Comparison of ENCODE assay signal across 8 cellular contexts in the genomic region with DNA sequence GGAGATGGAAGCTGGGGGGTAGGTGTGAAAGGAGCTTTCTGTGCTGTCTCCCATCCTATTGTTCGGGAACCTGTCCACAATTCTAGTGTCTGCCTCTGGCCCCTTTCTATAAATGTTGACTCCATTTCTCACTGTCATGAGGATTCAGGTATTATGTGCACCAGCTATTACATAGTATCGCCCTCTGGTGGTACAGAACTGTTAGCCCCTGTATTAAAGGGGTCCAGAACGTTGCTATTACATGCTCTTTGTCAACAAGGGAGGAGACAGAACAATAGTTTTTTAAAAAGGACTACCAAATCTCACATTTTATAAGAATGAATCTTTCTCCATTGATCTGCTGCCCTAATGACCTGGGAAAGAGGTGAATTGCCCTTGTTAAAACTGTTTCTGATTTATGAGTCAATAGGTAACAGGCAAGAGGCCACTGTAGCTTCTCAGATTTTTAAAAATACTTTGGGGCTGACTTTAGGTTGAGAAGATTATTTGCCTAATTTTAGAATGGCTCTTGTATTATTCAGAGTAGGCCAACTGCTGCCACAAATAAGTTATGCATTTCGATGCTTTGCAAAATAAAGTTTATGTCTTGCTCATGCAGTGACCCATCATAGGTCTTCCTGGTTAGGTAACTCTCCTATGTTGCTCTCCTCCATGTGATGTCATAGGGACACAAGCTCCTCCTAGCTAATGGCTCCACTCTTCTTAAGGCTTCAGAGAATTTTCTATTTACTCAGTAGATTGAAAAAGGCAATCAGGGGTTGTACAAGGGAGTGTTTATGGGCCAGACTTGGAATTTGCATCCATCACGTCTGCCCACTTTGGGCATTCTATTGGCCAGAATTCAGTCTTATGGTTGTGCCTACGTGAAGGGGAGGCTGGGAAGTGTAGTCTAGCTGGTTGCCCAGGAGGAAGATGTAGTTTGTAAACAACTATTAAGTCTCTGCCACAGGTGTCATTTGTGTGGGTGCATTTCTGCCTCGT. TPM values are rescaled to one million over a fixed set of nuclear protein-coding genes. Genes with fewer than 3 reads are reported as not detected.
DNase-seq lines count a peak whose midpoint lies in the region; ATAC-seq and TF ChIP-seq lines count a peak whose summit lies in the region.

No MANE protein-coding gene starts in this region.

- H3K4me3 ChIP-seq in body of pancreas (no peak overlapping the region), left lung (no peak overlapping the region), coronary artery (no peak overlapping the region)

- H3K4me1 ChIP-seq in body of pancreas (no peaks in the 10 kb centered on the region), left lung (peaks cover 0 to 42% of the 10 kb centered on the region in 2 donors)

- DNase-seq in DMS53 treated with DMSO at 0.1 percent for 48 hours (lab: John Stamatoyannopoulos, UW; ENCODE audit: unreplicated experiment) (peak; percentile 52), GM19238 (ENCODE audit: insufficient read length, low spot score) (peak; percentile 27), NCI-H82 (lab: John Stamatoyannopoulos, UW) (peak; percentile 81), body of pancreas (peak in 1 of 4 donors; percentile 43), left lung (no peak), coronary artery (ENCODE audit: low spot score) (no peak)

- no peak for TF ChIP-seq POLR2A in body of pancreas (IDR thresholded peaks at IDR 0.05)

- 41 to 54% methylated on average over 7 of the region's 7 CpGs for WGBS in body of pancreas, 2 donors

- H3K27me3 ChIP-seq in body of pancreas (no peaks in the 10 kb centered on the region), left lung (no peaks in the 10 kb centered on the region)

- intact Hi-C loops in body of pancreas (cut with DNase I) = no loop called here
- intact Hi-C loops in left lung (cut with DNase I) = no loop called here

- no peaks in the 10 kb centered on the region for H3K36me3 ChIP-seq in body of pancreas (replicated peaks in 1 of 2; ENCODE audit: insufficient read depth in 1 of 2, low read depth in 2 of 2)
- no peaks in the 10 kb centered on the region for H3K36me3 ChIP-seq in left lung

- H3K9me3 ChIP-seq in body of pancreas (no peaks in the 10 kb centered on the region), left lung (peaks cover 0 to 10% of the 10 kb centered on the region in 2 donors)

- peak; percentile 89 for ATAC-seq in HG03342 (IDR thresholded peaks at IDR 0.05; ENCODE audit: unreplicated experiment)
- peak; percentile 42 for ATAC-seq in body of pancreas
- peak; percentile 81 for ATAC-seq in left lung
- ATAC-seq in GM21825 (IDR thresholded peaks at IDR 0.05; ENCODE audit: unreplicated experiment) = no peak

- H3K27ac ChIP-seq in body of pancreas = no peak overlapping the region
- H3K27ac ChIP-seq in left lung = peak overlapping the region in 1 of 2 donors; percentile 82
- no peak overlapping the region for H3K27ac ChIP-seq in coronary artery

- TF ChIP-seq CTCF in body of pancreas (IDR thresholded peaks at IDR 0.05) (peak in 6 of 7 experiments; percentile 35 to 54 (median 50)), left lung (IDR thresholded peaks at IDR 0.05) (peak; percentile 51 to 62), coronary artery (IDR thresholded peaks at IDR 0.05) (no peak)

RNA-seq across cellular contexts. Expression of a gene that starts 20.8 kb away (rescaled TPM):
- total RNA-seq in body of pancreas = under 1 TPM in 1 of 2 donors, not detected in 1; under 0.01 TPM
- under 1 TPM in 1 of 2 donors, not detected in 1; 0.24 TPM for total RNA-seq in left lung

RNA-seq across cellular contexts. Expression of a gene that starts 25.8 kb away (rescaled TPM):
- not detected for total RNA-seq in body of pancreas
- under 1 TPM; 0.03 to 0.18 TPM for total RNA-seq in left lung

RNA-seq across cellular contexts. Expression of a gene that starts 27.4 kb away (rescaled TPM):
- 100 to 1,000 TPM in 1 of 2 donors, 10 to 100 TPM in 1; 78.9 to 142 TPM for total RNA-seq in body of pancreas
- 100 to 1,000 TPM; 183 to 309 TPM for total RNA-seq in left lung

Comparison
In these comparisons a context has a peak if more than half of its experiments do, and no peak if none do; other contexts are left out.
1. DNase-seq: peak in DMS53 treated with DMSO at 0.1 percent for 48 hours (single experiment), GM19238 (single experiment) and NCI-H82 (single experiment); none in left lung (0 of 2) and coronary artery (single experiment).